In genomic region chr20:62181808-62182207, GRCh38 we compare ENCODE assay signal across 1 cellular context.
TF ChIP-seq lines count a peak whose summit lies in the region.

No MANE protein-coding gene starts in this region.

TF ChIP-seq in liver, 16 proteins besides CTCF, POLR2A, EP300 and RAD21 (continued from another document):
- TF ChIP-seq ZBTB33 (IDR thresholded peaks at IDR 0.05) (no peak), ATF3 (IDR thresholded peaks at IDR 0.05) (no peak), JUND (IDR thresholded peaks at IDR 0.05) (no peak), MAX (IDR thresholded peaks at IDR 0.05) (no peak), GABPA (IDR thresholded peaks at IDR 0.05 in 1 of 2, conservative IDR thresholded peaks at IDR 0.05 in 1 of 2) (no peak)
